24 cellular contexts compared by ENCODE assay signal in genomic region chr15:27872355-27872754, GRCh38.
DNase-seq lines count a peak whose midpoint lies in the region; TF ChIP-seq lines count a peak whose summit lies in the region.
"Had no signal": no experiment of that assay in that cellular context is flagged by ENCODE, and none has a peak within 500 bp of the region (broad histone marks: within the 10 kb centered on the region; RNA-seq: fewer than 3 reads in every experiment).

No MANE protein-coding gene starts in this region.

- no peaks in the 10 kb centered on the region for H3K4me1 Mint-ChIP-seq in activated CD4-positive, alpha-beta T cell treated with anti-CD3 and anti-CD28 coated beads, Interleukin-2, amount 10 ng/mL, durations not matched to agents 24 days and 14 days
- peaks cover 33% of the 10 kb centered on the region for H3K4me1 Mint-ChIP-seq in brain
- H3K4me1 Mint-ChIP-seq: B cell had no signal

- no peaks in the 10 kb centered on the region for H3K9me3 Mint-ChIP-seq in activated CD4-positive, alpha-beta T cell treated with anti-CD3 and anti-CD28 coated beads, Interleukin-2, amount 10 ng/mL, durations not matched to agents 24 days and 14 days
- peaks cover 0 to 2% (median 0%) of the 10 kb centered on the region in 5 experiments for H3K9me3 Mint-ChIP-seq in brain
- H3K9me3 Mint-ChIP-seq: CD4-positive, alpha-beta T cell; CD8-positive, alpha-beta T cell had no signal

- DNase-seq in activated CD4-positive, alpha-beta T cell treated with anti-CD3 and anti-CD28 coated beads, Interleukin-2, amount 10 ng/mL, durations not matched to agents 24 days and 14 days = peak; percentile 27
- no peak for DNase-seq in activated CD4-positive, alpha-beta T cell treated with anti-CD3 and anti-CD28 coated beads for 1 hour
- DNase-seq in DMS 273 (lab: John Stamatoyannopoulos, UW; ENCODE audit: unreplicated experiment) (no peak), NCI-H1092 (lab: John Stamatoyannopoulos, UW) (no peak)
- DNase-seq: AML-193; Caco-2; Calu3; CD4-positive, alpha-beta T cell; CD8-positive, alpha-beta T cell; DMS 273 treated with DMSO at 0.1 percent for 48 hours; DMS153; DMS53; DMS79; DND-41; EL; GDM1 had no signal

- no peak overlapping the region for H3K27ac ChIP-seq in HEK293 (ENCODE audit: extremely low read depth, low read depth, low read length)
- H3K27ac ChIP-seq: 22Rv1; A549; BLaER1 treated with 17β-estradiol and CSF1 and Interleukin-3, amounts not matched to agents 10 nM and 100 nM; C4-2B had no signal

- CTCF ChIA-PET in HEK293 (lab: Yijun Ruan, JAX) = no interaction called here

- TF ChIP-seq CTCF in HEK293 (tag by site-specific recombination; IDR thresholded peaks at IDR 0.05) (no peak), brain (conservative IDR thresholded peaks at IDR 0.05) (no peak)

- H3K4me3 Mint-ChIP-seq in activated CD4-positive, alpha-beta T cell treated with anti-CD3 and anti-CD28 coated beads, Interleukin-2, amount 10 ng/mL, durations not matched to agents 24 days and 14 days = no peak overlapping the region
- peak overlapping the region in 2 of 5 experiments; percentile 12 to 26 for H3K4me3 Mint-ChIP-seq in brain
- H3K4me3 Mint-ChIP-seq: B cell; CD4-positive, alpha-beta T cell; CD8-positive, alpha-beta T cell had no signal

- no peaks in the 10 kb centered on the region for H3K36me3 ChIP-seq in HEK293 (ENCODE audit: control insufficient read depth in 2 of 2, insufficient read depth in 1 of 2, low read length in 2 of 2)
- H3K36me3 ChIP-seq: BLaER1 treated with 17β-estradiol and CSF1 and Interleukin-3, amounts not matched to agents 10 nM and 100 nM had no signal

- no peaks in the 10 kb centered on the region for H3K4me1 ChIP-seq in HEK293 (ENCODE audit: control insufficient read depth, insufficient read depth, low read length)
- H3K4me1 ChIP-seq: A549, Caco-2 had no signal

- H3K27ac Mint-ChIP-seq in activated CD4-positive, alpha-beta T cell treated with anti-CD3 and anti-CD28 coated beads, Interleukin-2, amount 10 ng/mL, durations not matched to agents 24 days and 14 days = no peak overlapping the region
- H3K27ac Mint-ChIP-seq in brain = peak overlapping the region in 3 of 5 experiments; percentile 28 to 92 (median 69)
- H3K27ac Mint-ChIP-seq: B cell; CD4-positive, alpha-beta T cell; CD8-positive, alpha-beta T cell had no signal

- no peaks in the 10 kb centered on the region for H3K36me3 Mint-ChIP-seq in activated CD4-positive, alpha-beta T cell treated with anti-CD3 and anti-CD28 coated beads, Interleukin-2, amount 10 ng/mL, durations not matched to agents 24 days and 14 days (ENCODE audit: low read depth)
- H3K36me3 Mint-ChIP-seq in brain = no peaks in the 10 kb centered on the region
- H3K36me3 Mint-ChIP-seq: CD8-positive, alpha-beta T cell had no signal

- no peaks in the 10 kb centered on the region for H3K27me3 Mint-ChIP-seq in activated CD4-positive, alpha-beta T cell treated with anti-CD3 and anti-CD28 coated beads, Interleukin-2, amount 10 ng/mL, durations not matched to agents 24 days and 14 days
- no peaks in the 10 kb centered on the region for H3K27me3 Mint-ChIP-seq in brain
- H3K27me3 Mint-ChIP-seq: B cell; CD4-positive, alpha-beta T cell had no signal

- no peaks in the 10 kb centered on the region for H3K9me3 ChIP-seq in HEK293 (ENCODE audit: control insufficient read depth, insufficient read depth, low read depth, low read length)
- H3K9me3 ChIP-seq: A549; BLaER1 treated with 17β-estradiol and CSF1 and Interleukin-3, amounts not matched to agents 10 nM and 100 nM; Caco-2 had no signal

- intact Hi-C loops in activated CD4-positive, alpha-beta T cell treated with anti-CD3 and anti-CD28 coated beads, Interleukin-2, amount 10 ng/mL, durations not matched to agents 24 days and 14 days (cut with micrococcal nuclease) = no loop called here

- POLR2A ChIA-PET in HEK293 (lab: Yijun Ruan, JAX) = no interaction called here

- no peak overlapping the region for H3K4me3 ChIP-seq in HEK293 (ENCODE audit: low read depth, low read length)
- H3K4me3 ChIP-seq: A549; BLaER1 treated with 17β-estradiol and CSF1 and Interleukin-3, amounts not matched to agents 10 nM and 100 nM; GM12878 had no signal

TF ChIP-seq in HEK293, 187 proteins besides CTCF, POLR2A, EP300 and RAD21:
- TF ChIP-seq TSHZ1 (tag by site-specific recombination; IDR thresholded peaks at IDR 0.05; ENCODE audit: borderline replicate concordance) (no peak), SCRT2 (tag by site-specific recombination; IDR thresholded peaks at IDR 0.05) (peak; percentile 56; the same call in 1 of the 2 replicates)
TF ChIP-seq in HEK293: peak in this region for 1.
